1 cellular context compared by ENCODE assay signal in genomic region chr10:110497438-110498086, GRCh38.
TF ChIP-seq lines count a peak whose summit lies in the region.

TSS of gene DUSP5 (plus strand) at chr10:110497907. CDS start at chr10:110498122, 215 bp downstream.

TF ChIP-seq in HEK293, 187 proteins besides CTCF, POLR2A, EP300 and RAD21 (continued from another document and continues in another):
- TF ChIP-seq PRDM6 (tag by site-specific recombination; IDR thresholded peaks at IDR 0.05) (no peak), ZNF138 (tag by site-specific recombination; IDR thresholded peaks at IDR 0.05; ENCODE audit: borderline replicate concordance) (no peak), ZBTB48 (tag by site-specific recombination; IDR thresholded peaks at IDR 0.05) (peak; percentile 72), ZBTB49 (tag by site-specific recombination; IDR thresholded peaks at IDR 0.05; ENCODE audit: low read depth) (no peak), GLIS1 (tag by site-specific recombination; IDR thresholded peaks at IDR 0.05) (peak; percentile 43; the same call in 1 of the 2 replicates), ZBTB11 (tag by site-specific recombination; conservative IDR thresholded peaks at IDR 0.05; ENCODE audit: low read depth) (peak; percentile 85), ZNF266 (tag by site-specific recombination; IDR thresholded peaks at IDR 0.05; ENCODE audit: low read depth) (no peak), ZNF341 (tag by site-specific recombination; IDR thresholded peaks at IDR 0.05; ENCODE audit: low read depth) (no peak; the same call in 1 of the 2 replicates), ZNF449 (tag by site-specific recombination; IDR thresholded peaks at IDR 0.05) (no peak), ZNF670 (tag by site-specific recombination; IDR thresholded peaks at IDR 0.05; ENCODE audit: low read depth) (no peak), ZNF121 (tag by site-specific recombination; IDR thresholded peaks at IDR 0.05) (0 out of 2 replicates have a peak, but pooled peaks have one; percentile 23), OVOL3 (tag by site-specific recombination; IDR thresholded peaks at IDR 0.05) (no peak; the same call in 1 of the 2 replicates), ZNF23 (tag by site-specific recombination; IDR thresholded peaks at IDR 0.05; ENCODE audit: borderline replicate concordance) (no peak), ZNF394 (tag by site-specific recombination; IDR thresholded peaks at IDR 0.05; ENCODE audit: borderline replicate concordance) (peak; percentile 41), ZNF292 (tag by site-specific recombination; IDR thresholded peaks at IDR 0.05; ENCODE audit: borderline replicate concordance, low read depth) (no peak), ZSCAN16 (tag by site-specific recombination; IDR thresholded peaks at IDR 0.05) (0 out of 2 replicates have a peak, but pooled peaks have one; percentile 40), ZNF19 (tag by site-specific recombination; IDR thresholded peaks at IDR 0.05; ENCODE audit: low read depth) (no peak), ZNF239 (tag by site-specific recombination; IDR thresholded peaks at IDR 0.05) (peak; percentile 30; the same call in 1 of the 2 replicates), BCL11B (tag by site-specific recombination; IDR thresholded peaks at IDR 0.05; ENCODE audit: low read depth) (no peak), KLF10 (tag by site-specific recombination; IDR thresholded peaks at IDR 0.05) (peak; percentile 87), SALL2 (tag by site-specific recombination; IDR thresholded peaks at IDR 0.05; ENCODE audit: borderline replicate concordance) (no peak), ZFP37 (tag by site-specific recombination; IDR thresholded peaks at IDR 0.05) (0 out of 2 replicates have a peak, but pooled peaks have one; percentile 21), ZBTB7A (tag by site-specific recombination; IDR thresholded peaks at IDR 0.05; ENCODE audit: low read depth) (no peak), ZNF544 (tag by site-specific recombination; IDR thresholded peaks at IDR 0.05) (no peak), KLF8 (tag by site-specific recombination; IDR thresholded peaks at IDR 0.05) (peak; percentile 95), ZNF692 (tag by site-specific recombination; IDR thresholded peaks at IDR 0.05) (peak; percentile 79), ZXDB (tag by site-specific recombination; IDR thresholded peaks at IDR 0.05) (peak; percentile 69), ZNF529 (tag by site-specific recombination; IDR thresholded peaks at IDR 0.05; ENCODE audit: insufficient replicate concordance) (no peak), SP7 (tag by site-specific recombination; IDR thresholded peaks at IDR 0.05) (peak; percentile 58; the same call in 1 of the 2 replicates), ZNF791 (tag by site-specific recombination; IDR thresholded peaks at IDR 0.05) (no peak), ZNF707 (tag by site-specific recombination; IDR thresholded peaks at IDR 0.05) (no peak), ZNF433 (tag by site-specific recombination; IDR thresholded peaks at IDR 0.05; ENCODE audit: low read depth) (no peak), ZNF169 (tag by site-specific recombination; IDR thresholded peaks at IDR 0.05) (no peak), ZNF398 (tag by site-specific recombination; IDR thresholded peaks at IDR 0.05) (peak; percentile 82), ZNF311 (tag by site-specific recombination; IDR thresholded peaks at IDR 0.05; ENCODE audit: borderline replicate concordance) (no peak), HIC1 (tag by site-specific recombination; IDR thresholded peaks at IDR 0.05) (no peak), ZNF214 (tag by site-specific recombination; IDR thresholded peaks at IDR 0.05; ENCODE audit: borderline replicate concordance) (no peak), GLIS2 (tag by site-specific recombination; IDR thresholded peaks at IDR 0.05) (peak; percentile 63), IKZF3 (tag by site-specific recombination; IDR thresholded peaks at IDR 0.05) (peak; percentile 34; the same call in 1 of the 2 replicates), ZNF350 (tag by site-specific recombination; IDR thresholded peaks at IDR 0.05) (no peak), ZNF324 (tag by site-specific recombination; IDR thresholded peaks at IDR 0.05) (no peak), ELK4 (IDR thresholded peaks at IDR 0.05; ENCODE audit: borderline replicate concordance, low read depth, low read length) (no peak), EGR2 (tag by site-specific recombination; IDR thresholded peaks at IDR 0.05; ENCODE audit: low read depth) (peak; percentile 73), SCRT2 (tag by site-specific recombination; IDR thresholded peaks at IDR 0.05) (no peak), ZNF148 (tag by site-specific recombination; IDR thresholded peaks at IDR 0.05; ENCODE audit: borderline replicate concordance) (no peak), BCL11A (tag by site-specific recombination; IDR thresholded peaks at IDR 0.05; ENCODE audit: low read depth) (no peak)
